In the genomic region with DNA sequence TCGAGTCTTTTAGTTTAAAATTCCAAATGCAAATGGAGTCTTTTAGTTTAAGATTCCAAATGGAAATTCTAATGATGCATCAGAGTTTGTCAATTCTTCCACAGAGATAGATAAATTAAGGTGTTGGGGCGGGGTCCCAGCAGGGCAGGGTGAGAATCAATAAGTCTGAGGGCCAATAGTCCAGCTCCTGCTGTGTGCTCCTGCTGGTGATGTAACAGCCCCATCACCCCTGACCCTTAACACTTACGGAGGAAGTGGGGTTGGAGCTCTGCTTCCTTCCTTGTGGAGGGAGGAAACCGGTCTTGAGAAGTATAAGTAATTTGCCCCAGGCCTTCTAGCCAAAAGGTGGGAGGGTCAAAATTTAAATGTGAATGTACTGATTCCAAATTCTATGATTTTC, we compare ENCODE assay signal across 10 cellular contexts. TPM values are rescaled to one million over a fixed set of nuclear protein-coding genes. Genes with fewer than 3 reads are reported as not detected.
DNase-seq lines count a peak whose midpoint lies in the region; ATAC-seq and TF ChIP-seq lines count a peak whose summit lies in the region.
"Had no signal": no experiment of that assay in that cellular context is flagged by ENCODE, and none has a peak within 500 bp of the region (broad histone marks: within the 10 kb centered on the region; RNA-seq: fewer than 3 reads in every experiment).

No MANE protein-coding gene starts in this region.

- peaks cover 54 to 71% (median 64%) of the 10 kb centered on the region in 4 donors for H3K4me1 Mint-ChIP-seq in CD4-positive, CD25-positive, alpha-beta regulatory T cell
- H3K4me1 Mint-ChIP-seq in activated naive CD8-positive, alpha-beta T cell treated with anti-CD3 and anti-CD28 coated beads, Interleukin-2, amount 50 U/mL, for 24 hours = peaks cover 70% of the 10 kb centered on the region

- no peak overlapping the region for H3K9ac ChIP-seq in liver (ENCODE audit: low read depth in 1 of 2, low read length in 2 of 2)

- peaks cover 36% of the 10 kb centered on the region for H3K36me3 Mint-ChIP-seq in CD4-positive, CD25-positive, alpha-beta regulatory T cell
- peaks cover 43% of the 10 kb centered on the region for H3K36me3 Mint-ChIP-seq in activated naive CD8-positive, alpha-beta T cell treated with anti-CD3 and anti-CD28 coated beads, Interleukin-2, amount 50 U/mL, for 24 hours (ENCODE audit: low read depth)

- peak overlapping the region; percentile 26 to 89 (median 76) for H3K27ac Mint-ChIP-seq in CD4-positive, CD25-positive, alpha-beta regulatory T cell
- H3K27ac Mint-ChIP-seq in activated naive CD8-positive, alpha-beta T cell treated with anti-CD3 and anti-CD28 coated beads, Interleukin-2, amount 50 U/mL, for 24 hours = peak overlapping the region; percentile 61

- TF ChIP-seq RAD21 in liver (IDR thresholded peaks at IDR 0.05) = peak in 1 of 2 donors; percentile 23

- H3K27me3 Mint-ChIP-seq in CD4-positive, CD25-positive, alpha-beta regulatory T cell = no peaks in the 10 kb centered on the region
- H3K27me3 Mint-ChIP-seq in activated naive CD8-positive, alpha-beta T cell treated with anti-CD3 and anti-CD28 coated beads, Interleukin-2, amount 50 U/mL, for 24 hours = no peaks in the 10 kb centered on the region

- no peaks in the 10 kb centered on the region for H3K27me3 ChIP-seq in CD4-positive, CD25-positive, alpha-beta regulatory T cell (ENCODE audit: control insufficient read depth, insufficient read depth, low read length)
- no peaks in the 10 kb centered on the region for H3K27me3 ChIP-seq in MG63
- no peaks in the 10 kb centered on the region for H3K27me3 ChIP-seq in liver (ENCODE audit: control insufficient read depth in 4 of 4, insufficient read depth in 4 of 4, low read length in 3 of 4)
- H3K27me3 ChIP-seq: vagina had no signal

- 40% methylated on average over 4 of the region's 4 CpGs for WGBS in liver

- H3K36me3 ChIP-seq in CD4-positive, CD25-positive, alpha-beta regulatory T cell (ENCODE audit: control insufficient read depth, insufficient read depth, low read length) = peaks cover 29% of the 10 kb centered on the region
- H3K36me3 ChIP-seq in MG63 (peaks cover 27% of the 10 kb centered on the region), liver (ENCODE audit: control insufficient read depth in 4 of 4, insufficient read depth in 3 of 4, low read depth in 1 of 4, low read length in 3 of 4) (peaks cover 0 to 17% (median 7%) of the 10 kb centered on the region in 4 donors)

- peak in 1 of 3 donors; percentile 44 for DNase-seq in CD4-positive, CD25-positive, alpha-beta regulatory T cell
- DNase-seq in MG63 = peak; percentile 48
- no peak for DNase-seq in activated naive CD8-positive, alpha-beta T cell treated with anti-CD3 and anti-CD28 coated beads, Interleukin-2, amount 50 U/mL, for 24 hours
- DNase-seq in DMS153 (lab: John Stamatoyannopoulos, UW) = no peak
- DNase-seq: DND-41 had no signal

- no peaks in the 10 kb centered on the region for H3K9me3 ChIP-seq in CD4-positive, CD25-positive, alpha-beta regulatory T cell (ENCODE audit: control insufficient read depth in 2 of 2, low read length in 2 of 2)
- H3K9me3 ChIP-seq in MG63 (no peaks in the 10 kb centered on the region), liver (ENCODE audit: control insufficient read depth in 4 of 4, low read length in 3 of 4) (no peaks in the 10 kb centered on the region)
- H3K9me3 ChIP-seq: vagina had no signal

- H3K9me3 Mint-ChIP-seq in CD4-positive, CD25-positive, alpha-beta regulatory T cell = peaks cover 0 to 1% (median 0%) of the 10 kb centered on the region in 7 donors
- no peaks in the 10 kb centered on the region for H3K9me3 Mint-ChIP-seq in activated naive CD8-positive, alpha-beta T cell treated with anti-CD3 and anti-CD28 coated beads, Interleukin-2, amount 50 U/mL, for 24 hours

- TF ChIP-seq CTCF in liver (IDR thresholded peaks at IDR 0.05; ENCODE audit: low read depth, low read length, missing input control) = no peak

- H3K27ac ChIP-seq in CD4-positive, CD25-positive, alpha-beta regulatory T cell (ENCODE audit: insufficient read depth, low read length, poor library complexity, severe bottlenecking) = peak overlapping the region; percentile 65
- peak overlapping the region; percentile 1 to 25 for H3K27ac ChIP-seq in liver (ENCODE audit: low read depth in 1 of 2, low read length in 2 of 2)
- H3K27ac ChIP-seq: vagina had no signal

- peak overlapping the region; percentile 75 for H3K4me3 ChIP-seq in CD4-positive, CD25-positive, alpha-beta regulatory T cell (ENCODE audit: low read depth, low read length)
- H3K4me3 ChIP-seq in MG63 (no peak overlapping the region), liver (ENCODE audit: low read depth in 1 of 3, low read length in 3 of 3) (no peak overlapping the region)
- H3K4me3 ChIP-seq: vagina had no signal

- peaks cover 68% of the 10 kb centered on the region for H3K4me1 ChIP-seq in CD4-positive, CD25-positive, alpha-beta regulatory T cell (ENCODE audit: control insufficient read depth, insufficient read depth, low read length, poor library complexity, severe bottlenecking)
- peaks cover 5 to 8% (median 6%) of the 10 kb centered on the region in 4 donors for H3K4me1 ChIP-seq in liver (ENCODE audit: control insufficient read depth in 4 of 4, insufficient read depth in 4 of 4, low read length in 3 of 4)

- peak overlapping the region; percentile 63 to 85 (median 77) for H3K4me3 Mint-ChIP-seq in CD4-positive, CD25-positive, alpha-beta regulatory T cell
- peak overlapping the region; percentile 56 for H3K4me3 Mint-ChIP-seq in activated naive CD8-positive, alpha-beta T cell treated with anti-CD3 and anti-CD28 coated beads, Interleukin-2, amount 50 U/mL, for 24 hours

- ATAC-seq in CD4-positive, CD25-positive, alpha-beta regulatory T cell (ENCODE audit: low read depth in 2 of 2) = no peak
- no peak for ATAC-seq in activated naive CD8-positive, alpha-beta T cell treated with anti-CD3 and anti-CD28 coated beads, Interleukin-2, amount 50 U/mL, for 24 hours
- ATAC-seq in GM21528 (IDR thresholded peaks at IDR 0.05; ENCODE audit: low FRiP score, unreplicated experiment) (no peak), GM21381 (IDR thresholded peaks at IDR 0.05; ENCODE audit: unreplicated experiment) (no peak), HG03196 (IDR thresholded peaks at IDR 0.05; ENCODE audit: unreplicated experiment) (no peak)

TF ChIP-seq in liver, 16 proteins besides CTCF, POLR2A, EP300 and RAD21:
- peak; percentile 99 for TF ChIP-seq NR2F2 (IDR thresholded peaks at IDR 0.05)
- TF ChIP-seq RXRA (IDR thresholded peaks at IDR 0.05) = peak; percentile 50 to 75
- no peak for TF ChIP-seq FOXA1 (IDR thresholded peaks at IDR 0.05)
- TF ChIP-seq, protein P1, sequence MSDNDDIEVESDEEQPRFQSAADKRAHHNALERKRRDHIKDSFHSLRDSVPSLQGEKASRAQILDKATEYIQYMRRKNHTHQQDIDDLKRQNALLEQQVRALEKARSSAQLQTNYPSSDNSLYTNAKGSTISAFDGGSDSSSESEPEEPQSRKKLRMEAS (IDR thresholded peaks at IDR 0.05) = peak; percentile 56
- peak; percentile 72 to 87 for TF ChIP-seq HNF4A (conservative IDR thresholded peaks at IDR 0.05)
- TF ChIP-seq, protein P2, sequence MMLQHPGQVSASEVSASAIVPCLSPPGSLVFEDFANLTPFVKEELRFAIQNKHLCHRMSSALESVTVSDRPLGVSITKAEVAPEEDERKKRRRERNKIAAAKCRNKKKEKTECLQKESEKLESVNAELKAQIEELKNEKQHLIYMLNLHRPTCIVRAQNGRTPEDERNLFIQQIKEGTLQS (IDR thresholded peaks at IDR 0.05) = peak; percentile 66
- TF ChIP-seq FOXA2 (IDR thresholded peaks at IDR 0.05) = no peak
- peak; percentile 70 for TF ChIP-seq HNF4G (IDR thresholded peaks at IDR 0.05)
- TF ChIP-seq SP1 (IDR thresholded peaks at IDR 0.05) = peak; percentile 54
- no peak for TF ChIP-seq REST (IDR thresholded peaks at IDR 0.05)
- TF ChIP-seq GABPA (IDR thresholded peaks at IDR 0.05 in 1 of 2, conservative IDR thresholded peaks at IDR 0.05 in 1 of 2) = no peak
- TF ChIP-seq JUND (IDR thresholded peaks at IDR 0.05) = peak in 1 of 2 donors; percentile 30

RNA-seq across cellular contexts. Expression of gene ZBTB2, which starts 17.3 kb away (rescaled TPM):
- total RNA-seq in CD4-positive, CD25-positive, alpha-beta regulatory T cell = 31.9 TPM
- 10 to 100 TPM; 18.0 to 20.9 (median 19.5) TPM for polyA plus RNA-seq in CD4-positive, CD25-positive, alpha-beta regulatory T cell
- 23.3 and 34.0 TPM in 2 replicates for total RNA-seq in MG63 (2014; rRNA removed; shearing (Covaris generic); ENCODE audit: low replicate concordance)
- total RNA-seq in liver = 1 to 10 TPM; 2.5 to 4.2 TPM
- polyA plus RNA-seq in liver = 1 to 10 TPM; 2.9 to 3.2 TPM
